Comparison of ENCODE assay signal across 8 cellular contexts in the genomic region with DNA sequence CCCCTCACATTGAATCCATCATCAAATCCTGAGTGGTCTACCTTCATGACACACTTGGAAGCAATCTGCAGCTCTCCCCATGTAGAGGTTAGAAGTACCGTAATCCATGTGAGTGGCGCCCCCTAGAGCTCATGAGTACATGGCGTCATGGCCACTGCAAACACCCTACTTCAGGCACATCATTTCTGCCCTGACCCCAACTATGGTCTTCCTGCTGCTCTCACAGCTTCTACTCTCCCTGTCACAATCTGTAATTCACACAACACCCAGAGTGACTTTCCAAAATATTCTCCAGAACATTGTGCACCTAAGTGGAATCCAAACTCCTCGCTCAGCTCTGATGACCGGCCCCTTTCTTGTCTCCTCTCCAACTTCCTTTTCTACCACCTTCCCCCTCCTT.
DNase-seq lines count a peak whose midpoint lies in the region; ATAC-seq lines count a peak whose summit lies in the region.

No MANE protein-coding gene starts in this region.

- peak; percentile 77 for ATAC-seq in HG03521 (IDR thresholded peaks at IDR 0.05; ENCODE audit: unreplicated experiment)
- ATAC-seq in HG03135 (IDR thresholded peaks at IDR 0.05; ENCODE audit: unreplicated experiment) = no peak

- intact Hi-C loops in head of caudate nucleus (cut with DNase I) = loop anchor here (5.0 kb wide), 1 partner anchor 151 kb away; no protein-coding TSS in a partner anchor

- DNase-seq in CD1c-positive myeloid dendritic cell (ENCODE audit: extremely low spot score) (peak; percentile 70), GM19238 (ENCODE audit: insufficient read length, low spot score) (peak; percentile 32), RPMI8226 (peak; percentile 58), head of caudate nucleus (peak; percentile 49 to 94 (median 80)), putamen (ENCODE audit: low spot score) (peak; percentile 76)
- DNase-seq in activated gamma-delta T cell treated with anti-CD3 and anti-CD28 coated beads, Interleukin-2, amount 50 U/mL, for 16 hours (ENCODE audit: low read depth) = peak; percentile 43
